11 cellular contexts compared by ENCODE assay signal in genomic region chr12:11779286-11779685, GRCh38.
DNase-seq lines count a peak whose midpoint lies in the region; ATAC-seq and TF ChIP-seq lines count a peak whose summit lies in the region.
"Had no signal": no experiment of that assay in that cellular context is flagged by ENCODE, and none has a peak within 500 bp of the region (broad histone marks: within the 10 kb centered on the region; RNA-seq: fewer than 3 reads in every experiment).

No MANE protein-coding gene starts in this region.

- H3K9me3 ChIP-seq in adrenal gland (replicated peaks in 1 of 3) (no peaks in the 10 kb centered on the region), subcutaneous abdominal adipose tissue (ENCODE audit: control insufficient read depth in 5 of 5, low read length in 5 of 5) (no peaks in the 10 kb centered on the region)

- peaks cover 18% of the 10 kb centered on the region for H3K36me3 Mint-ChIP-seq in activated naive CD4-positive, alpha-beta T cell treated with anti-CD3 and anti-CD28 coated beads for 36 hours (ENCODE audit: low read depth)

- peak overlapping the region; percentile 85 for H3K27ac Mint-ChIP-seq in activated naive CD4-positive, alpha-beta T cell treated with anti-CD3 and anti-CD28 coated beads for 36 hours

- no peak overlapping the region for H3K4me3 Mint-ChIP-seq in activated naive CD4-positive, alpha-beta T cell treated with anti-CD3 and anti-CD28 coated beads for 36 hours

- no peaks in the 10 kb centered on the region for H3K27me3 Mint-ChIP-seq in activated naive CD4-positive, alpha-beta T cell treated with anti-CD3 and anti-CD28 coated beads for 36 hours (ENCODE audit: low read depth)

- H3K9ac ChIP-seq in subcutaneous abdominal adipose tissue (ENCODE audit: low read length in 5 of 5) = peak overlapping the region in 1 of 5 donors; percentile 35

- no peak for TF ChIP-seq POLR2A in adrenal gland (IDR thresholded peaks at IDR 0.05)

- H3K27ac ChIP-seq in adrenal gland (peak overlapping the region in 3 of 5 donors; percentile 30 to 43 (median 36)), subcutaneous abdominal adipose tissue (ENCODE audit: low read depth, low read length) (peak overlapping the region; percentile 58)

- peaks cover 12 to 18% of the 10 kb centered on the region in 2 donors for H3K4me1 ChIP-seq in adrenal gland (replicated peaks in 1 of 2)
- H3K4me1 ChIP-seq in subcutaneous abdominal adipose tissue (ENCODE audit: control insufficient read depth in 5 of 5, insufficient read depth in 5 of 5, low read length in 5 of 5) = peaks cover 3 to 27% (median 16%) of the 10 kb centered on the region in 5 donors

- ATAC-seq in left ventricle myocardium superior = peak; percentile 69
- ATAC-seq: HCT116 had no signal

- WGBS in adrenal gland, 4 donors = 13 to 30% (median 25%) methylated on average over 3 of the region's 3 CpGs

- CTCF ChIA-PET in activated naive CD4-positive, alpha-beta T cell treated with anti-CD3 and anti-CD28 coated beads for 36 hours (lab: Charles Lee) = interaction anchor here (0.7 to 3.2 kb wide), 11 partner anchors 8 to 254 kb away, joined by 3 to 15 read pairs (median 5); no protein-coding TSS in a partner anchor

- H3K4me3 ChIP-seq in adrenal gland (no peak overlapping the region), subcutaneous abdominal adipose tissue (ENCODE audit: low read depth in 1 of 5, low read length in 5 of 5) (no peak overlapping the region)

- H3K36me3 ChIP-seq in adrenal gland (replicated peaks in 1 of 2) (no peaks in the 10 kb centered on the region), subcutaneous abdominal adipose tissue (ENCODE audit: control insufficient read depth in 5 of 5, insufficient read depth in 5 of 5, low read length in 5 of 5) (no peaks in the 10 kb centered on the region)

- no peak for DNase-seq in activated naive CD4-positive, alpha-beta T cell treated with anti-CD3 and anti-CD28 coated beads for 36 hours
- no peak for DNase-seq in activated naive CD4-positive, alpha-beta T cell (lab: John Stamatoyannopoulos, UW)
- DNase-seq in adrenal gland (peak in 1 of 7 donors; percentile 53), left ventricle myocardium superior (no peak), NCI-H526 (lab: John Stamatoyannopoulos, UW) (no peak), NOMO-1 treated with DMSO at 0.1 percent for 48 hours (lab: John Stamatoyannopoulos, UW; ENCODE audit: unreplicated experiment) (no peak), NCI-H1694 treated with DMSO at 0.1 percent for 48 hours (lab: John Stamatoyannopoulos, UW) (no peak)
- DNase-seq: NCI-H2081; stimulated activated naive CD4-positive, alpha-beta T cell treated with Interleukin-2 at 50 U/mL for 16 hours had no signal

- no peaks in the 10 kb centered on the region for H3K9me3 Mint-ChIP-seq in activated naive CD4-positive, alpha-beta T cell treated with anti-CD3 and anti-CD28 coated beads for 36 hours

- no peak for TF ChIP-seq CTCF in adrenal gland (IDR thresholded peaks at IDR 0.05)

- peaks cover 84% of the 10 kb centered on the region for H3K4me1 Mint-ChIP-seq in activated naive CD4-positive, alpha-beta T cell treated with anti-CD3 and anti-CD28 coated beads for 36 hours (ENCODE audit: low read depth)

- intact Hi-C loops in activated naive CD4-positive, alpha-beta T cell treated with anti-CD3 and anti-CD28 coated beads for 36 hours (cut with micrococcal nuclease) = loop anchor here (1.0 to 2.0 kb wide), 8 partner anchors 14 to 202 kb away; no protein-coding TSS in a partner anchor
- intact Hi-C loops in adrenal gland (cut with DNase I) = no loop called here
- intact Hi-C loops in left ventricle myocardium superior (cut with micrococcal nuclease) = no loop called here

- H3K27me3 ChIP-seq in adrenal gland (no peaks in the 10 kb centered on the region), subcutaneous abdominal adipose tissue (ENCODE audit: control insufficient read depth in 5 of 5, insufficient read depth in 4 of 5, low read length in 5 of 5) (no peaks in the 10 kb centered on the region)
